2 cellular contexts compared by ENCODE assay signal in the genomic region with DNA sequence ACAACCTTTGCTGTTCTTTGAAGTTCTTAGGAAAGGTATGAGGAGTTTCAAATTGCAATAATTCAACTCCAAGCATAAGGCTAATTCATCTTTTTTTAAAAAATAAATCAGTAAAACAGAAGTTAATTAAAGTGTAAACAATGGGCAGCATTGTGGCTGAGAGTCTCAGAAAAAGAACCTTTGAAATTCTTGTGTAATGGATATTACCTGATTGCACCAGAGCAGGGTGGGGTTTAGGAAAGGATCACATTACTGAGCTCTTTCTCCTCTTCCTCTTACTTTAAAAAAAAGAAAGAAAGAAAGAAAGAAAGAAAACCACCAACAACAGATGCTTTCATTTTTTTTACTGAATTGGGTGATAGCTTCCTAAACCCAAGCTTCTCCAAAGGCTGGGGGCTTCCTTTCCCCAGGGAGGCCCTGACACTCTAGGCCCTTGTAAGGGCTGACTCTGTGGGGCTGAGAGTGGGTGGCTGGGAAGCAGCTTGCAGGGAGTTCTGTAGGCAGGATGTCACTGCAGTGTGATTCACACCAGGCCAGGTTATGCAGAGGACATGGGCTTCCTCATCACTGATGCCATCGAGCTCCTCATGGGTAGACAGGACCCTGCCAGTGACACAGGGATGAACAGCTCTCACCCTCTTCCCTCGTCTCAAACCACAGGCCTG.
TF ChIP-seq lines count a peak whose summit lies in the region.

No MANE protein-coding gene starts in this region.

TF ChIP-seq in IMR-90, 13 proteins besides CTCF, POLR2A, EP300 and RAD21:
- TF ChIP-seq ELK1 (IDR thresholded peaks at IDR 0.05; ENCODE audit: borderline replicate concordance, low read depth, low read length) (no peak), MAZ (IDR thresholded peaks at IDR 0.05; ENCODE audit: borderline replicate concordance, low read depth, low read length) (no peak), NFE2L2 (IDR thresholded peaks at IDR 0.05; ENCODE audit: low read depth, low read length) (no peak), MXI1 (IDR thresholded peaks at IDR 0.05; ENCODE audit: borderline replicate concordance, low read depth, low read length) (no peak), RFX5 (IDR thresholded peaks at IDR 0.05; ENCODE audit: low read depth, low read length) (no peak), USF2 (IDR thresholded peaks at IDR 0.05; ENCODE audit: low read depth, low read length) (no peak), MAFK (IDR thresholded peaks at IDR 0.05; ENCODE audit: low read depth, low read length) (no peak), FOS (IDR thresholded peaks at IDR 0.05; ENCODE audit: low read depth, low read length) (no peak), CEBPB (IDR thresholded peaks at IDR 0.05; ENCODE audit: low read depth, low read length) (no peak), BHLHE40 (IDR thresholded peaks at IDR 0.05; ENCODE audit: low read depth, low read length) (no peak), CHD1 (IDR thresholded peaks at IDR 0.05; ENCODE audit: low read depth, low read length) (no peak), SMC3 (IDR thresholded peaks at IDR 0.05; ENCODE audit: low read depth, low read length) (no peak), RCOR1 (IDR thresholded peaks at IDR 0.05; ENCODE audit: insufficient replicate concordance, low read length) (no peak)

TF ChIP-seq in H1, 55 proteins besides CTCF, POLR2A, EP300 and RAD21:
- TF ChIP-seq EZH2 (IDR thresholded peaks at IDR 0.05; ENCODE audit: low read depth, low read length, severe bottlenecking) (no peak), KDM5A (IDR thresholded peaks at IDR 0.05; ENCODE audit: low read length) (no peak)
